ENCODE assay signal across 8 cellular contexts in genomic region chr4:37825501-37825900, GRCh38. TPM values are rescaled to one million over a fixed set of nuclear protein-coding genes. Genes with fewer than 3 reads are reported as not detected.
DNase-seq lines count a peak whose midpoint lies in the region; FAIRE-seq and TF ChIP-seq lines count a peak whose summit lies in the region.
"Not testable (repeated sequence)": the region's sequence is repeated elsewhere in the genome, so short reads cannot be mapped to it uniquely, and the experiment has no call there.

No MANE protein-coding gene starts in this region.

- H3K4me3 ChIP-seq in BJ (ENCODE audit: low read depth, low read length) (peak overlapping the region; percentile 74), HUES48 (ENCODE audit: low read depth, low read length) (peak overlapping the region; percentile 86), SU-DHL-6 (ENCODE audit: insufficient read depth, low read length, poor library complexity, severe bottlenecking) (peak overlapping the region; percentile 83), adipocyte (ENCODE audit: low read length) (peak overlapping the region; percentile 90), endothelial cell of umbilical vein (replicated peaks in 1 of 3; ENCODE audit: insufficient read depth in 1 of 3, low read depth in 1 of 3, low read length in 3 of 3) (peak overlapping the region; percentile 45 to 96 (median 95)), stomach smooth muscle (ENCODE audit: low read length in 2 of 2) (peak overlapping the region; percentile 96 to 98)

- not testable (repeated sequence) for H3K27me3 Mint-ChIP-seq in neural crest cell (ENCODE audit: low read depth)

- H2AFZ ChIP-seq in SU-DHL-6 (ENCODE audit: low read depth, low read length, severe bottlenecking) (peak overlapping the region; percentile 78), endothelial cell of umbilical vein (ENCODE audit: low read depth, low read length) (peak overlapping the region; percentile 93)

- not testable (repeated sequence) for H3K36me3 Mint-ChIP-seq in neural crest cell (ENCODE audit: low read depth)

- CTCF ChIA-PET in BJ (lab: Yijun Ruan, JAX) (interaction anchor here (0.8 to 1.7 kb wide), 6 partner anchors 12 to 224 kb away, joined by 3 to 6 read pairs (median 5); no protein-coding TSS in a partner anchor), endothelial cell of umbilical vein (lab: Charles Lee) (interaction anchor here (0.7 to 2.9 kb wide), 14 partner anchors 14 to 373 kb away, joined by 3 to 20 read pairs (median 6); partner anchors contain the start of genes RELL1 and TBC1D1)

- not testable (repeated sequence) for H3K9me3 Mint-ChIP-seq in neural crest cell

- POLR2A ChIA-PET in BJ (lab: Charles Lee): not testable (repeated sequence)
- POLR2A ChIA-PET in endothelial cell of umbilical vein (lab: Charles Lee): interaction anchor here (1.5 kb wide), 1 partner anchor 11 kb away, joined by 14 read pairs; no protein-coding TSS in a partner anchor

- DNase-seq in BJ (ENCODE audit: low read depth); neural crest cell (ENCODE audit: low read depth, low spot score): not testable (repeated sequence)
- DNase-seq in adipocyte (ENCODE audit: low read depth) (peak; percentile 27), endothelial cell of umbilical vein (ENCODE audit: low read depth, low spot score) (peak; percentile 39), iris pigment epithelial cell (ENCODE audit: low read depth) (peak; percentile 12)

- not testable (repeated sequence) for H3K27ac Mint-ChIP-seq in neural crest cell (ENCODE audit: unreplicated experiment)

- not testable (repeated sequence) for H3K36me3 ChIP-seq in BJ (ENCODE audit: control insufficient read depth, insufficient read depth, low read length); HUES48 (ENCODE audit: control insufficient read depth, insufficient read depth, low read length); SU-DHL-6 (ENCODE audit: low read length); adipocyte (ENCODE audit: control insufficient read depth, insufficient read depth, low read length, severe bottlenecking); endothelial cell of umbilical vein (ENCODE audit: control insufficient read depth in 2 of 2, extremely low read depth in 1 of 2, insufficient read depth in 2 of 2, low read length in 2 of 2); stomach smooth muscle (ENCODE audit: control insufficient read depth in 2 of 2, insufficient read depth in 2 of 2, low read length in 2 of 2)

- BruUV-seq in endothelial cell of umbilical vein (replicated peaks; lab: Mats Ljungman, UMichigan): not testable (repeated sequence)

- H3K9me2 ChIP-seq in SU-DHL-6 (replicated peaks; ENCODE audit: insufficient read depth, low read length): not testable (repeated sequence)

- H3K27ac ChIP-seq in HUES48 (ENCODE audit: low read depth, low read length); SU-DHL-6 (ENCODE audit: low read depth, low read length): not testable (repeated sequence)
- peak overlapping the region; percentile 56 for H3K27ac ChIP-seq in endothelial cell of umbilical vein (ENCODE audit: insufficient read depth, low read depth, low read length)
- H3K27ac ChIP-seq in stomach smooth muscle (ENCODE audit: low read length): peak overlapping the region; percentile 85

- intact Hi-C loops in endothelial cell of umbilical vein (cut with micrococcal nuclease): loop anchor here (2.0 kb wide), 1 partner anchor 23 kb away; no protein-coding TSS in a partner anchor

- TF ChIP-seq POLR2A in endothelial cell of umbilical vein (IDR thresholded peaks at IDR 0.05; ENCODE audit: low read depth, low read length): not testable (repeated sequence)

- not testable (repeated sequence) for H3K27me3 ChIP-seq in BJ (ENCODE audit: control insufficient read depth, insufficient read depth, low read length); SU-DHL-6 (ENCODE audit: low read length); adipocyte (replicated peaks; ENCODE audit: control insufficient read depth, insufficient read depth, low read length); endothelial cell of umbilical vein (ENCODE audit: control insufficient read depth in 2 of 2, insufficient read depth in 2 of 2, low read length in 2 of 2); stomach smooth muscle (ENCODE audit: control insufficient read depth in 1 of 2, insufficient read depth in 2 of 2, low read length in 2 of 2)
- peaks cover 17% of the 10 kb centered on the region for H3K27me3 ChIP-seq in HUES48 (ENCODE audit: control insufficient read depth, insufficient read depth, low read length)

- H3K9ac ChIP-seq in HUES48 (ENCODE audit: low read depth, low read length): 0 out of 2 replicates have a peak overlapping the region, but pooled peaks have one; percentile 31
- peak overlapping the region; percentile 79 for H3K9ac ChIP-seq in SU-DHL-6 (ENCODE audit: low read length)
- peak overlapping the region; percentile 83 for H3K9ac ChIP-seq in adipocyte (ENCODE audit: low read length)
- peak overlapping the region; percentile 74 for H3K9ac ChIP-seq in endothelial cell of umbilical vein (replicated peaks; ENCODE audit: extremely low read depth, insufficient read depth, low read length)
- H3K9ac ChIP-seq in stomach smooth muscle (ENCODE audit: low read length in 2 of 2): peak overlapping the region; percentile 86

- H3K9me3 ChIP-seq in HUES48 (ENCODE audit: control insufficient read depth, insufficient read depth, low read length); SU-DHL-6 (ENCODE audit: insufficient read depth, low read length); adipocyte (ENCODE audit: control insufficient read depth, low read length); endothelial cell of umbilical vein (replicated peaks; ENCODE audit: control insufficient read depth, insufficient read depth, low read length); stomach smooth muscle (ENCODE audit: control insufficient read depth in 2 of 2, low read length in 2 of 2): not testable (repeated sequence)

- not testable (repeated sequence) for FAIRE-seq in endothelial cell of umbilical vein (lab: Jason Lieb, UNC)

- not testable (repeated sequence) for H3K79me2 ChIP-seq in SU-DHL-6 (ENCODE audit: insufficient read depth, low read length)
- H3K79me2 ChIP-seq in endothelial cell of umbilical vein (ENCODE audit: control insufficient read depth, insufficient read depth, low read length): peaks cover 25% of the 10 kb centered on the region

- H3K4me2 ChIP-seq in SU-DHL-6 (ENCODE audit: low read depth, low read length, poor library complexity, severe bottlenecking) (peak overlapping the region; percentile 94), endothelial cell of umbilical vein (ENCODE audit: insufficient read depth, low read length) (peak overlapping the region; percentile 88)

- dilution Hi-C loops in endothelial cell of umbilical vein (cut with MboI; ENCODE audit: extremely low pct_ligation_motif_present, low sequenced_read_pairs): not testable (repeated sequence)

- peaks cover 29% of the 10 kb centered on the region for H3K4me1 Mint-ChIP-seq in neural crest cell

- H3K4me1 ChIP-seq in HUES48 (ENCODE audit: control insufficient read depth, insufficient read depth, low read length) (peaks cover 14% of the 10 kb centered on the region), endothelial cell of umbilical vein (ENCODE audit: control insufficient read depth, extremely low read depth, insufficient read depth, low read length) (peaks cover 19% of the 10 kb centered on the region), stomach smooth muscle (ENCODE audit: control insufficient read depth, insufficient read depth, low read length) (peaks cover 15% of the 10 kb centered on the region)
- not testable (repeated sequence) for H3K4me1 ChIP-seq in adipocyte (ENCODE audit: control insufficient read depth, insufficient read depth, low read length)

- not testable (repeated sequence) for H3F3A ChIP-seq in SU-DHL-6 (ENCODE audit: insufficient read depth)

- peak overlapping the region; percentile 88 for H3K4me3 Mint-ChIP-seq in neural crest cell

- TF ChIP-seq CTCF in BJ (IDR thresholded peaks at IDR 0.05; ENCODE audit: insufficient read depth, low read depth, low read length) (0 out of 2 replicates have a peak, but pooled peaks have one; percentile 13), SU-DHL-6 (IDR thresholded peaks at IDR 0.05; ENCODE audit: insufficient read depth, low read length, poor library complexity, severe bottlenecking) (peak; percentile 23), neural crest cell (conservative IDR thresholded peaks at IDR 0.05) (peak; percentile 48)
- not testable (repeated sequence) for TF ChIP-seq CTCF in endothelial cell of umbilical vein (IDR thresholded peaks at IDR 0.05; ENCODE audit: extremely low read depth in 1 of 2, insufficient read depth in 1 of 2, low read depth in 1 of 2, low read length in 2 of 2)

- not testable (repeated sequence) for H4K20me1 ChIP-seq in SU-DHL-6 (ENCODE audit: low read depth, low read length); endothelial cell of umbilical vein (replicated peaks; ENCODE audit: control insufficient read depth, extremely low read depth, insufficient read depth, low read length)

- not testable (repeated sequence) for H3K9me1 ChIP-seq in endothelial cell of umbilical vein (replicated peaks; ENCODE audit: control insufficient read depth, extremely low read depth, insufficient read depth, low read length)

RNA-seq across cellular contexts. Expression of gene PGM2, which starts 1.0 kb away (rescaled TPM):
- 17.0 and 37.9 TPM in 2 replicates for polyA plus RNA-seq in BJ (2011; rRNA removed)
- polyA minus RNA-seq in BJ (2011; rRNA and poly(A)+ RNA removed): 9.3 and 11.7 TPM in 2 replicates
- 45.8 and 53.9 TPM in 2 replicates for total RNA-seq in endothelial cell of umbilical vein
- polyA plus RNA-seq in endothelial cell of umbilical vein: 11.2 and 17.9 TPM in 2 replicates
- polyA plus RNA-seq in endothelial cell of umbilical vein (2011; cell fraction: cytosol; rRNA removed): 23.1 and 24.8 TPM in 2 replicates
- polyA plus RNA-seq in endothelial cell of umbilical vein (2011; cell fraction: nucleus; rRNA removed): 42.4 and 43.4 TPM in 2 replicates
- polyA plus RNA-seq in endothelial cell of umbilical vein (2012): 35.0 and 48.9 TPM in 2 replicates
- 17.2 and 19.2 TPM in 2 replicates for polyA minus RNA-seq in endothelial cell of umbilical vein
- 13.5 TPM for polyA minus RNA-seq in endothelial cell of umbilical vein (2011; cell fraction: cytosol; rRNA and poly(A)+ RNA removed)
- 16.8 and 17.5 TPM in 2 replicates for polyA minus RNA-seq in endothelial cell of umbilical vein (2011; cell fraction: nucleus; rRNA and poly(A)+ RNA removed)
- 28.5 and 28.7 TPM in 2 replicates for total RNA-seq in neural crest cell

Comparison
In these comparisons a context has a peak if more than half of its experiments do, and no peak if none do; other contexts are left out.
1. H3K9ac ChIP-seq: peak in every context shown above with its lines; median percentile 86 in stomach smooth muscle; 83 in adipocyte; 79 in SU-DHL-6; 74 in endothelial cell of umbilical vein; 31 in HUES48.